Comparison of ENCODE assay signal across 20 cellular contexts in the genomic region with DNA sequence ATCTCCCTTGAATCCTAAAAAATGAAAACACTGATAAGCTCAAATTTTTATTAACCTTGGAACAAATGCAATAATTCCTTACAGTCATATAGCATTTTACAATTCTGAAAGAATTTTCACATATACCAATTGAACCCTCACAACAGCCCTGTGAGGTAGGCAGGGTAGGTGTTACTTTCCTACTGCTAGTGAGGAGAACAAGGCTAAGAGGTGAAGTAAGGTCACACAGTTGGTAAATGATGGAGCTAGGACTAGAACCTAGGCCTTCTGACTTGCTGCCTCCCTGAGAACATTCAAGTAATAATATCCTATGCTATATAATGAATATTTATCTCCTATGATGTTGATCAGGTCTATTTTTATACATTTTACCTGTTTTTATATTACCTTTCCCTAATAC. TPM values are rescaled to one million over a fixed set of nuclear protein-coding genes. Genes with fewer than 3 reads are reported as not detected.
DNase-seq lines count a peak whose midpoint lies in the region; ATAC-seq, FAIRE-seq and TF ChIP-seq lines count a peak whose summit lies in the region.
"Had no signal": no experiment of that assay in that cellular context is flagged by ENCODE, and none has a peak within 500 bp of the region (broad histone marks: within the 10 kb centered on the region; RNA-seq: fewer than 3 reads in every experiment).

No MANE protein-coding gene starts in this region.

- peak overlapping the region; percentile 47 for H3K27ac Mint-ChIP-seq in activated CD4-positive, alpha-beta memory T cell treated with anti-CD3 and anti-CD28 coated beads for 36 hours
- H3K27ac Mint-ChIP-seq in activated CD4-positive, alpha-beta memory T cell treated with anti-CD3 and anti-CD28 coated beads, Interleukin-2, amount 10 ng/mL, durations not matched to agents 7 days and 5 days: no peak overlapping the region

- no peaks in the 10 kb centered on the region for H3K79me2 ChIP-seq in K562 (ENCODE audit: control insufficient read depth, insufficient read depth, low read length)

- no peak overlapping the region for H3K9ac ChIP-seq in K562 (ENCODE audit: insufficient read depth in 1 of 2, low read depth in 2 of 2, low read length in 2 of 2)
- H3K9ac ChIP-seq: BLaER1 treated with 17β-estradiol and CSF1 and Interleukin-3, amounts not matched to agents 10 nM and 100 nM had no signal

- H3K4me1 Mint-ChIP-seq in activated CD4-positive, alpha-beta memory T cell treated with anti-CD3 and anti-CD28 coated beads for 36 hours (ENCODE audit: low read depth): peaks cover 16% of the 10 kb centered on the region
- H3K4me1 Mint-ChIP-seq in activated CD4-positive, alpha-beta memory T cell treated with anti-CD3 and anti-CD28 coated beads, Interleukin-2, amount 10 ng/mL, durations not matched to agents 7 days and 5 days: peaks cover 2% of the 10 kb centered on the region

- in situ Hi-C loops in K562 (cut with MboI): no loop called here

- no peak overlapping the region for H2AFZ ChIP-seq in K562 (ENCODE audit: low read depth, low read length)

- TF ChIP-seq RAD21 in A549 (conservative IDR thresholded peaks at IDR 0.05 in 1 of 2, IDR thresholded peaks at IDR 0.05 in 1 of 2) (no peak), K562 (CRISPR knock-in tag; conservative IDR thresholded peaks at IDR 0.05 in 1 of 2, IDR thresholded peaks at IDR 0.05 in 1 of 2) (no peak)

- H3K4me2 ChIP-seq in A549 (no peak overlapping the region), K562 (ENCODE audit: insufficient read depth, low read length) (no peak overlapping the region)
- H3K4me2 ChIP-seq: BLaER1 treated with 17β-estradiol and CSF1 and Interleukin-3, amounts not matched to agents 10 nM and 100 nM had no signal

- FAIRE-seq in A549 (lab: Jason Lieb, UNC): peak; percentile 13
- no peak for FAIRE-seq in GM12891 (lab: Jason Lieb, UNC)
- FAIRE-seq in K562 (lab: Jason Lieb, UNC): no peak
- FAIRE-seq: A204.1, G401.6 had no signal

- H3K9me3 Mint-ChIP-seq in activated CD4-positive, alpha-beta memory T cell treated with anti-CD3 and anti-CD28 coated beads for 36 hours: no peaks in the 10 kb centered on the region
- H3K9me3 Mint-ChIP-seq in activated CD4-positive, alpha-beta memory T cell treated with anti-CD3 and anti-CD28 coated beads, Interleukin-2, amount 10 ng/mL, durations not matched to agents 7 days and 5 days: no peaks in the 10 kb centered on the region
- H3K9me3 Mint-ChIP-seq: CD8-positive, alpha-beta memory T cell had no signal

- H3K36me3 Mint-ChIP-seq in activated CD4-positive, alpha-beta memory T cell treated with anti-CD3 and anti-CD28 coated beads for 36 hours: peaks cover 32% of the 10 kb centered on the region
- peaks cover 66% of the 10 kb centered on the region for H3K36me3 Mint-ChIP-seq in activated CD4-positive, alpha-beta memory T cell treated with anti-CD3 and anti-CD28 coated beads, Interleukin-2, amount 10 ng/mL, durations not matched to agents 7 days and 5 days (ENCODE audit: low read depth)

- no peak overlapping the region for H3K4me3 Mint-ChIP-seq in activated CD4-positive, alpha-beta memory T cell treated with anti-CD3 and anti-CD28 coated beads for 36 hours
- no peak overlapping the region for H3K4me3 Mint-ChIP-seq in activated CD4-positive, alpha-beta memory T cell treated with anti-CD3 and anti-CD28 coated beads, Interleukin-2, amount 10 ng/mL, durations not matched to agents 7 days and 5 days

- no peaks in the 10 kb centered on the region for H3K27me3 Mint-ChIP-seq in activated CD4-positive, alpha-beta memory T cell treated with anti-CD3 and anti-CD28 coated beads for 36 hours
- H3K27me3 Mint-ChIP-seq in activated CD4-positive, alpha-beta memory T cell treated with anti-CD3 and anti-CD28 coated beads, Interleukin-2, amount 10 ng/mL, durations not matched to agents 7 days and 5 days: no peaks in the 10 kb centered on the region

- H4K20me1 ChIP-seq in K562 (replicated peaks; ENCODE audit: control insufficient read depth, insufficient read depth, low read length): peaks cover 3% of the 10 kb centered on the region; the same call in 1 of the 2 replicates

- ATAC-seq in A549: no peak
- peak; percentile 48 for ATAC-seq in K562
- no peak for ATAC-seq in GM18502 (IDR thresholded peaks at IDR 0.05; ENCODE audit: poor library complexity, unreplicated experiment)
- ATAC-seq in HG03135 (IDR thresholded peaks at IDR 0.05; ENCODE audit: unreplicated experiment): no peak

- no peaks in the 10 kb centered on the region for H3K9me3 ChIP-seq in A549
- H3K9me3 ChIP-seq in K562 (replicated peaks; ENCODE audit: control insufficient read depth, insufficient read depth, low read depth, low read length): no peaks in the 10 kb centered on the region
- H3K9me3 ChIP-seq in thyroid gland: no peaks in the 10 kb centered on the region
- H3K9me3 ChIP-seq: BLaER1 treated with 17β-estradiol and CSF1 and Interleukin-3, amounts not matched to agents 10 nM and 100 nM had no signal

- peaks cover 70% of the 10 kb centered on the region for H3K36me3 ChIP-seq in K562 (ENCODE audit: control insufficient read depth, insufficient read depth, low read length)
- H3K36me3 ChIP-seq in thyroid gland: peaks cover 5 to 11% of the 10 kb centered on the region in 2 donors

- TF ChIP-seq POLR2A in A549 (IDR thresholded peaks at IDR 0.05; ENCODE audit: low read length): no peak
- TF ChIP-seq POLR2A in GM12891 (IDR thresholded peaks at IDR 0.05; ENCODE audit: low read depth, low read length): 0 out of 2 replicates have a peak, but pooled peaks have one; percentile 15
- TF ChIP-seq POLR2A in K562 (conservative IDR thresholded peaks at IDR 0.05): peak; percentile 23
- TF ChIP-seq POLR2A in thyroid gland (IDR thresholded peaks at IDR 0.05): no peak

- peaks cover under 1% of the 10 kb centered on the region for H3K9me1 ChIP-seq in K562 (ENCODE audit: control insufficient read depth, insufficient read depth, low read length)

- H3K4me1 ChIP-seq in A549 (no peaks in the 10 kb centered on the region), K562 (replicated peaks in 1 of 2; ENCODE audit: control insufficient read depth in 2 of 2, insufficient read depth in 2 of 2, low read length in 2 of 2) (no peaks in the 10 kb centered on the region; a peak in 1 of 5 replicates), thyroid gland (no peaks in the 10 kb centered on the region)
- H3K4me1 ChIP-seq: BLaER1 treated with 17β-estradiol and CSF1 and Interleukin-3, amounts not matched to agents 10 nM and 100 nM had no signal

- BruUV-seq in K562 (replicated peaks; lab: Mats Ljungman, UMichigan): TSS peak; percentile 37

- TF ChIP-seq CTCF in A549 (IDR thresholded peaks at IDR 0.05) (no peak), K562 (IDR thresholded peaks at IDR 0.05 in 2 of 3, conservative IDR thresholded peaks at IDR 0.05 in 1 of 3; ENCODE audit: insufficient read depth in 2 of 3, low read depth in 1 of 3, low read length in 3 of 3) (no peak), thyroid gland (IDR thresholded peaks at IDR 0.05) (no peak)

- DNase-seq in activated CD4-positive, alpha-beta memory T cell treated with anti-CD3 and anti-CD28 coated beads for 36 hours: no peak
- DNase-seq in activated CD4-positive, alpha-beta memory T cell treated with anti-CD3 and anti-CD28 coated beads, Interleukin-2, amount 10 ng/mL, durations not matched to agents 7 days and 5 days: no peak
- no peak for DNase-seq in A549 (ENCODE audit: low read depth in 1 of 2, low spot score in 1 of 2)
- DNase-seq in GM12891 (ENCODE audit: insufficient read length, low spot score): no peak
- DNase-seq in K562 (ENCODE audit: extremely low read depth in 1 of 4, low spot score in 3 of 4): no peak
- no peak for DNase-seq in thyroid gland
- DNase-seq: CD8-positive, alpha-beta memory T cell; DND-41; KBM-7; NCI-H1105; NCI-H2081 treated with DMSO at 0.1 percent for 48 hours; NCI-H510A treated with DMSO at 0.1 percent for 48 hours; NCI-H774; OCI-M1; Right ventricle myocardium superior had no signal

- H3K27me3 ChIP-seq in K562 (ENCODE audit: control insufficient read depth in 2 of 2, insufficient read depth in 2 of 2, low read length in 2 of 2): no peaks in the 10 kb centered on the region
- H3K27me3 ChIP-seq in thyroid gland: no peaks in the 10 kb centered on the region

- TF ChIP-seq EP300 in A549 (IDR thresholded peaks at IDR 0.05) (no peak), K562 (IDR thresholded peaks at IDR 0.05; ENCODE audit: low read length) (no peak)

- no peak overlapping the region for H3K27ac ChIP-seq in A549
- H3K27ac ChIP-seq in K562 (ENCODE audit: extremely low read depth, low read depth, low read length): no peak overlapping the region
- no peak overlapping the region for H3K27ac ChIP-seq in thyroid gland
- H3K27ac ChIP-seq: BLaER1 treated with 17β-estradiol and CSF1 and Interleukin-3, amounts not matched to agents 10 nM and 100 nM had no signal

- intact Hi-C loops in activated CD4-positive, alpha-beta memory T cell treated with anti-CD3 and anti-CD28 coated beads for 36 hours (cut with micrococcal nuclease): loop anchor here (10.0 kb wide), 1 partner anchor 385 kb away; no protein-coding TSS in a partner anchor
- intact Hi-C loops in K562 (cut with micrococcal nuclease): no loop called here
- intact Hi-C loops in thyroid gland (cut with DNase I): no loop called here

- CTCF ChIA-PET in activated CD4-positive, alpha-beta memory T cell treated with anti-CD3 and anti-CD28 coated beads for 36 hours (lab: Charles Lee): no interaction called here
- CTCF ChIA-PET in activated CD4-positive, alpha-beta memory T cell treated with anti-CD3 and anti-CD28 coated beads, Interleukin-2, amount 10 ng/mL, durations not matched to agents 7 days and 5 days (lab: Charles Lee): no interaction called here
- CTCF ChIA-PET in A549 (lab: Yijun Ruan, JAX): interaction anchor here (1.0 kb wide), 1 partner anchor 12 kb away, joined by 3 read pairs; no protein-coding TSS in a partner anchor
- CTCF ChIA-PET in K562 (lab: Yijun Ruan, JAX; ENCODE audit: low intra/inter-chr PET ratio): no interaction called here

- POLR2A ChIA-PET in activated CD4-positive, alpha-beta memory T cell treated with anti-CD3 and anti-CD28 coated beads for 36 hours (lab: Charles Lee): interaction anchor here (1.3 to 2.6 kb wide), 2 partner anchors 9 to 12 kb away, joined by 3 to 12 read pairs; a partner anchor contains a TSS
- POLR2A ChIA-PET in activated CD4-positive, alpha-beta memory T cell treated with anti-CD3 and anti-CD28 coated beads, Interleukin-2, amount 10 ng/mL, durations not matched to agents 7 days and 5 days (lab: Charles Lee): interaction anchor here (0.8 to 2.9 kb wide), 4 partner anchors 10 to 235 kb away, joined by 3 to 13 read pairs (median 4); a partner anchor contains a TSS
- POLR2A ChIA-PET in A549 (lab: Yijun Ruan, JAX) (no interaction called here), K562 (lab: Yijun Ruan, JAX) (interaction anchor here (0.7 to 0.8 kb wide), 2 partner anchors 13 to 305 kb away, joined by 3 read pairs; no protein-coding TSS in a partner anchor)

- H3K4me3 ChIP-seq in A549 (no peak overlapping the region), K562 (no peak overlapping the region), thyroid gland (replicated peaks in 1 of 3) (no peak overlapping the region)
- H3K4me3 ChIP-seq: BLaER1 treated with 17β-estradiol and CSF1 and Interleukin-3, amounts not matched to agents 10 nM and 100 nM had no signal

RNA-seq across cellular contexts. Expression of a gene that starts 9.7 kb away (rescaled TPM):
- total RNA-seq in activated CD4-positive, alpha-beta memory T cell treated with anti-CD3 and anti-CD28 coated beads for 36 hours: 10 to 100 TPM; 23.0 TPM
- total RNA-seq in activated CD4-positive, alpha-beta memory T cell treated with anti-CD3 and anti-CD28 coated beads, Interleukin-2, amount 10 ng/mL, durations not matched to agents 7 days and 5 days: 10 to 100 TPM; 18.0 to 18.8 TPM
- polyA plus RNA-seq in A549 (2011; rRNA removed) (36.2 and 43.4 TPM in 2 replicates), A549 (2017; fragmentation: RNase III; extraction: RNeasy Plus Mini Kit Qiagen cat#74134 plus additional on column Dnase treatment) (14.5 to 17.0 TPM (median 14.6 TPM) in 3 replicates), K562 (2011; rRNA removed) (32.9 and 42.1 TPM in 2 replicates), K562 (2014; fragmentation: Illumina TruSeq; extraction: Trizol) (26.2 and 30.3 TPM in 2 replicates), K562 (2014; fragmentation: Nextera tagmentation; extraction: Ambion mirVana) (10 to 100 TPM; 19.3 to 36.5 TPM), K562 (2014; rRNA removed) (16.7 and 17.7 TPM in 2 replicates)
- polyA plus RNA-seq in A549 (2012; cell fraction: cytosol; rRNA removed): 11.6 and 12.6 TPM in 2 replicates
- polyA plus RNA-seq in A549 (2012; cell fraction: nucleus; rRNA removed): 4.2 and 5.5 TPM in 2 replicates
- polyA minus RNA-seq in A549 (2011; rRNA and poly(A)+ RNA removed): 18.6 and 19.8 TPM in 2 replicates
- polyA plus RNA-seq in GM12891 (2012; ENCODE audit: low read depth, missing spikeins): 12.1 TPM
- 3.8 and 8.3 TPM in 2 replicates for total RNA-seq in K562 (2011; cell fraction: chromatin; rRNA removed; ENCODE audit: low replicate concordance)
- total RNA-seq in K562 (2011; cell fraction: nucleolus; rRNA removed): 2.7 and 2.8 TPM in 2 replicates
- 5.7 and 6.9 TPM in 2 replicates for total RNA-seq in K562 (2011; cell fraction: nucleoplasm; rRNA removed)
- total RNA-seq in K562 (2014; rRNA removed) (10.9 and 16.1 TPM in 2 replicates), K562 (2014; rRNA removed; fragmentation: Illumina TruSeq; extraction: Trizol) (28.1 and 31.4 TPM in 2 replicates), K562 (2015; rRNA removed; fragmentation: Illumina TruSeq; extraction: Trizol) (20.6 and 20.8 TPM in 2 replicates), K562 (2021) (18.6 and 19.1 TPM in 2 replicates), thyroid gland (10 to 100 TPM; 23.0 to 35.2 (median 25.9) TPM)
- polyA plus RNA-seq in K562 (2011; cell fraction: cytosol; rRNA removed): 17.4 and 21.0 TPM in 2 replicates
- 5.1 and 7.7 TPM in 2 replicates for polyA plus RNA-seq in K562 (2011; cell fraction: nucleus; rRNA removed)
- 17.5 and 18.3 TPM in 2 replicates for polyA plus RNA-seq in K562 (2012)
- polyA minus RNA-seq in K562 (2011; rRNA and poly(A)+ RNA removed): 34.1 and 43.3 TPM in 2 replicates
- 9.6 and 12.9 TPM in 2 replicates for polyA minus RNA-seq in K562 (2011; cell fraction: cytosol; rRNA and poly(A)+ RNA removed)
- 4.8 and 6.9 TPM in 2 replicates for polyA minus RNA-seq in K562 (2011; cell fraction: nucleus; rRNA and poly(A)+ RNA removed)

RNA-seq across cellular contexts. Expression of a gene that starts 25.7 kb away (rescaled TPM):
- 100 to 1,000 TPM; 908 to 924 TPM for total RNA-seq in activated CD4-positive, alpha-beta memory T cell treated with anti-CD3 and anti-CD28 coated beads for 36 hours
- total RNA-seq in activated CD4-positive, alpha-beta memory T cell treated with anti-CD3 and anti-CD28 coated beads, Interleukin-2, amount 10 ng/mL, durations not matched to agents 7 days and 5 days: 1,000 to 10,000 TPM; 1,048 to 1,050 TPM
- polyA plus RNA-seq in A549 (2011; rRNA removed) (689 and 781 TPM in 2 replicates), A549 (2017; fragmentation: RNase III; extraction: RNeasy Plus Mini Kit Qiagen cat#74134 plus additional on column Dnase treatment) (329 to 351 TPM (median 333 TPM) in 3 replicates), K562 (2011; rRNA removed) (1,361 and 1,378 TPM in 2 replicates), K562 (2014; fragmentation: Illumina TruSeq; extraction: Trizol) (332 and 352 TPM in 2 replicates), K562 (2014; fragmentation: Nextera tagmentation; extraction: Ambion mirVana) (100 to 1,000 TPM; 541 to 543 TPM), K562 (2014; rRNA removed) (294 and 317 TPM in 2 replicates)
- 338 and 354 TPM in 2 replicates for polyA plus RNA-seq in A549 (2012; cell fraction: cytosol; rRNA removed)
- 209 and 562 TPM in 2 replicates for polyA plus RNA-seq in A549 (2012; cell fraction: nucleus; rRNA removed)
- polyA minus RNA-seq in A549 (2011; rRNA and poly(A)+ RNA removed): 305 and 409 TPM in 2 replicates
- 633 TPM for polyA plus RNA-seq in GM12891 (2012; ENCODE audit: low read depth, missing spikeins)
- total RNA-seq in K562 (2011; cell fraction: chromatin; rRNA removed; ENCODE audit: low replicate concordance): 215 and 344 TPM in 2 replicates
- 122 and 149 TPM in 2 replicates for total RNA-seq in K562 (2011; cell fraction: nucleolus; rRNA removed)
- 251 and 270 TPM in 2 replicates for total RNA-seq in K562 (2011; cell fraction: nucleoplasm; rRNA removed)
- total RNA-seq in K562 (2014; rRNA removed) (199 and 230 TPM in 2 replicates), K562 (2014; rRNA removed; fragmentation: Illumina TruSeq; extraction: Trizol) (378 and 428 TPM in 2 replicates), K562 (2015; rRNA removed; fragmentation: Illumina TruSeq; extraction: Trizol) (253 and 265 TPM in 2 replicates), K562 (2021) (397 and 412 TPM in 2 replicates), thyroid gland (100 to 1,000 TPM; 110 to 252 (median 197) TPM)
- polyA plus RNA-seq in K562 (2011; cell fraction: cytosol; rRNA removed): 471 and 871 TPM in 2 replicates
- 372 and 830 TPM in 2 replicates for polyA plus RNA-seq in K562 (2011; cell fraction: nucleus; rRNA removed)
- 355 and 529 TPM in 2 replicates for polyA plus RNA-seq in K562 (2012)
- 737 and 825 TPM in 2 replicates for polyA minus RNA-seq in K562 (2011; rRNA and poly(A)+ RNA removed)
- 247 and 288 TPM in 2 replicates for polyA minus RNA-seq in K562 (2011; cell fraction: cytosol; rRNA and poly(A)+ RNA removed)
- polyA minus RNA-seq in K562 (2011; cell fraction: nucleus; rRNA and poly(A)+ RNA removed): 69.6 and 149 TPM in 2 replicates

Comparison
In these comparisons a context has a peak if more than half of its experiments do, and no peak if none do; other contexts are left out.
1. POLR2A ChIP-seq: peak in GM12891 (single experiment) and K562 (single experiment); none in A549 (single experiment) and thyroid gland (0 of 2).